In genomic region chr6:38725414-38726183, GRCh38 we compare ENCODE assay signal across 11 cellular contexts. TPM values are rescaled to one million over a fixed set of nuclear protein-coding genes. Genes with fewer than 3 reads are reported as not detected.
DNase-seq lines count a peak whose midpoint lies in the region; ATAC-seq and FAIRE-seq lines count a peak whose summit lies in the region.
"Had no signal": no experiment of that assay in that cellular context is flagged by ENCODE, and none has a peak within 500 bp of the region (broad histone marks: within the 10 kb centered on the region; RNA-seq: fewer than 3 reads in every experiment).

No MANE protein-coding gene starts in this region.

- peak overlapping the region; percentile 17 for H3K4me3 Mint-ChIP-seq in activated naive CD8-positive, alpha-beta T cell treated with anti-CD3 and anti-CD28 coated beads, Interleukin-2, amount 10 ng/mL, durations not matched to agents 7 days and 5 days

- H3K27me3 Mint-ChIP-seq in activated naive CD8-positive, alpha-beta T cell treated with anti-CD3 and anti-CD28 coated beads, Interleukin-2, amount 10 ng/mL, durations not matched to agents 7 days and 5 days = peaks cover 9% of the 10 kb centered on the region

- peak overlapping the region; percentile 67 for H3K27ac Mint-ChIP-seq in activated naive CD8-positive, alpha-beta T cell treated with anti-CD3 and anti-CD28 coated beads, Interleukin-2, amount 10 ng/mL, durations not matched to agents 7 days and 5 days

- peaks cover 10% of the 10 kb centered on the region for H3K36me3 Mint-ChIP-seq in activated naive CD8-positive, alpha-beta T cell treated with anti-CD3 and anti-CD28 coated beads, Interleukin-2, amount 10 ng/mL, durations not matched to agents 7 days and 5 days

- peak; percentile 63 for ATAC-seq in GM19043 (IDR thresholded peaks at IDR 0.05; ENCODE audit: low read depth, unreplicated experiment)
- ATAC-seq in activated naive CD8-positive, alpha-beta T cell treated with anti-CD3 and anti-CD28 coated beads, Interleukin-2, amount 10 ng/mL, durations not matched to agents 7 days and 5 days (ENCODE audit: low read depth) = peak; percentile 82
- ATAC-seq: esophagus mucosa had no signal

- peaks cover 3% of the 10 kb centered on the region for H3K9me3 Mint-ChIP-seq in activated naive CD8-positive, alpha-beta T cell treated with anti-CD3 and anti-CD28 coated beads, Interleukin-2, amount 10 ng/mL, durations not matched to agents 7 days and 5 days

- peak; percentile 61 for DNase-seq in A172 (ENCODE audit: low spot score)
- peak; percentile 18 for DNase-seq in HTR-8/SVneo (ENCODE audit: insufficient read length, low spot score)
- DNase-seq in activated naive CD8-positive, alpha-beta T cell treated with anti-CD3 and anti-CD28 coated beads, Interleukin-2, amount 10 ng/mL, durations not matched to agents 7 days and 5 days = no peak
- no peak for DNase-seq in amniotic stem cell (lab: John Stamatoyannopoulos, UW)
- no peak for DNase-seq in SKM-1 treated with dmso at 0.1 percent for 144 hours (lab: John Stamatoyannopoulos, UW; ENCODE audit: unreplicated experiment)
- no peak for DNase-seq in HuH-7 (ENCODE audit: low spot score)
- DNase-seq in cortex of kidney (lab: John Stamatoyannopoulos, UW) = no peak
- DNase-seq: colonic mucosa, NCI-H1105 treated with DMSO at 0.1 percent for 48 hours had no signal

- peaks cover 20% of the 10 kb centered on the region for H3K4me1 Mint-ChIP-seq in activated naive CD8-positive, alpha-beta T cell treated with anti-CD3 and anti-CD28 coated beads, Interleukin-2, amount 10 ng/mL, durations not matched to agents 7 days and 5 days

- POLR2A ChIA-PET in activated naive CD8-positive, alpha-beta T cell treated with anti-CD3 and anti-CD28 coated beads, Interleukin-2, amount 10 ng/mL, durations not matched to agents 7 days and 5 days (lab: Charles Lee) = interaction anchor here (0.8 to 2.3 kb wide), 2 partner anchors 12 to 22 kb away, joined by 4 to 11 read pairs; no protein-coding TSS in a partner anchor

- FAIRE-seq in HTR-8/SVneo (lab: Jason Lieb, UNC) = peak; percentile 26

RNA-seq across cellular contexts. Expression of gene DNAH8, which starts 10.5 kb away (rescaled TPM):
- not detected in 2 replicates for total RNA-seq in A172 (2014; rRNA removed; shearing (Covaris generic))
- under 1 TPM; 0.06 to 0.11 TPM for total RNA-seq in activated naive CD8-positive, alpha-beta T cell treated with anti-CD3 and anti-CD28 coated beads, Interleukin-2, amount 10 ng/mL, durations not matched to agents 7 days and 5 days
- total RNA-seq: colonic mucosa had no signal

RNA-seq across cellular contexts. Expression of gene GLO1, which starts 22.7 kb away (rescaled TPM):
- 313 and 315 TPM in 2 replicates for total RNA-seq in A172 (2014; rRNA removed; shearing (Covaris generic))
- total RNA-seq in activated naive CD8-positive, alpha-beta T cell treated with anti-CD3 and anti-CD28 coated beads, Interleukin-2, amount 10 ng/mL, durations not matched to agents 7 days and 5 days = 10 to 100 TPM; 88.8 to 90.7 TPM

Comparison
In these comparisons a context has a peak if more than half of its experiments do, and no peak if none do; other contexts are left out.
1. DNase-seq: peak in A172 (single experiment) and HTR-8/SVneo (single experiment); none in activated naive CD8-positive, alpha-beta T cell treated with anti-CD3 and anti-CD28 coated beads, Interleukin-2, amount 10 ng/mL, durations not matched to agents 7 days and 5 days (single experiment), amniotic stem cell (single experiment), SKM-1 treated with dmso at 0.1 percent for 144 hours (single experiment), HuH-7 (single experiment) and cortex of kidney (single experiment).